ENCODE assay signal across 8 cellular contexts in the genomic region with DNA sequence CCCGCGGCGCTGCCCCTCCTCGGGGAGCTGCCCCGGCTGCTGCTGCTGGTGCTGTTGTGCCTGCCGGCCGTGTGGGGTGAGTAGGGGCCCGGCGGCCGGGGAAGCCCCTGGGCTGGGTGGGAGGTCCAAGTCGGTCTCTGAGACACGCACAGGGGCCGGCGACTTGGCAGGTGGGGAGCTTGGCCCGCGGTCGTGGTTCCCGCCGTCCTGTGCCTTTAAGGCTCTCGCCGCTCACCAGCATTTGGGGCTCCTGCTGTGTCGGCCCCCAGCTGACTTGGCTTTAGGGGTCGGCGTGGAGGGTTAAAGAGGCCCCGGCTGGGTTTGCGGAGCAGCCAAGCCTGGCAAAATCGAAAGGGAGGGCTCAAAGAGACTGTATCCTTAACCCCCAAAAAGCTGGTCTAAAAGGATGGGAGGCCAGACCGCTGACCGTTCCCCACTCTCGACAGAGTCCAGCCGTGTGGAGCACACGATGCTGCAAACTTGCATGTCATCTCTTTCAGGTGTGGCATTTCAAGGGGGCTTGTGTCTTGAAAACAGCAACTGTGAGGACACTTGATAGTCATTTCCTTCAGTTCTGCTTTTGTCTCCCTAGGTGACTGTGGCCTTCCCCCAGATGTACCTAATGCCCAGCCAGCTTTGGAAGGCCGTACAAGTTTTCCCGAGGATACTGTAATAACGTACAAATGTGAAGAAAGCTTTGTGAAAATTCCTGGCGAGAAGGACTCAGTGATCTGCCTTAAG. TPM values are rescaled to one million over a fixed set of nuclear protein-coding genes. Genes with fewer than 3 reads are reported as not detected.
DNase-seq lines count a peak whose midpoint lies in the region; ATAC-seq, FAIRE-seq and TF ChIP-seq lines count a peak whose summit lies in the region.

No MANE protein-coding gene starts in this region.

- peak overlapping the region; percentile 84 for H3K4me3 Mint-ChIP-seq in activated CD4-positive, alpha-beta memory T cell treated with anti-CD3 and anti-CD28 coated beads, Interleukin-2, amount 10 ng/mL, durations not matched to agents 7 days and 5 days

- peak overlapping the region; percentile 77 to 95 (median 86) for H3K27ac ChIP-seq in pancreas

- H3K36me3 ChIP-seq in pancreas = peaks cover 0 to 9% (median 0%) of the 10 kb centered on the region in 3 donors

- DNase-seq in SKM-1 treated with dmso at 0.1 percent for 144 hours (lab: John Stamatoyannopoulos, UW; ENCODE audit: unreplicated experiment) (peak; percentile 22), SKM-1 (lab: John Stamatoyannopoulos, UW; ENCODE audit: unreplicated experiment) (no peak), HT-29 (ENCODE audit: low spot score) (peak; percentile 60), glomerular visceral epithelial cell (ENCODE audit: extremely low spot score) (peak; percentile 27), pancreas (no peak), HK-2 (ENCODE audit: unreplicated experiment) (no peak), GM19240 (ENCODE audit: insufficient read length, low spot score) (no peak)
- DNase-seq in activated CD4-positive, alpha-beta memory T cell treated with anti-CD3 and anti-CD28 coated beads, Interleukin-2, amount 10 ng/mL, durations not matched to agents 7 days and 5 days = no peak

- H3K4me1 ChIP-seq in pancreas = peaks cover 9 to 33% (median 26%) of the 10 kb centered on the region in 3 donors

- no peaks in the 10 kb centered on the region for H3K9me3 ChIP-seq in pancreas

- CTCF ChIA-PET in activated CD4-positive, alpha-beta memory T cell treated with anti-CD3 and anti-CD28 coated beads, Interleukin-2, amount 10 ng/mL, durations not matched to agents 7 days and 5 days (lab: Charles Lee) = interaction anchor here (0.6 to 2.7 kb wide), 12 partner anchors 8 to 272 kb away, joined by 3 to 40 read pairs (median 6); a partner anchor contains a TSS

- H3K27me3 ChIP-seq in pancreas = no peaks in the 10 kb centered on the region

- no peak for FAIRE-seq in pancreas (lab: Jason Lieb, UNC)

- H3K27ac Mint-ChIP-seq in activated CD4-positive, alpha-beta memory T cell treated with anti-CD3 and anti-CD28 coated beads, Interleukin-2, amount 10 ng/mL, durations not matched to agents 7 days and 5 days = peak overlapping the region; percentile 96

- POLR2A ChIA-PET in activated CD4-positive, alpha-beta memory T cell treated with anti-CD3 and anti-CD28 coated beads, Interleukin-2, amount 10 ng/mL, durations not matched to agents 7 days and 5 days (lab: Charles Lee) = interaction anchor here (0.7 to 5.4 kb wide), 25 partner anchors 8 to 504 kb away, joined by 3 to 182 read pairs (median 4); a partner anchor contains a TSS

- intact Hi-C loops in pancreas (cut with DNase I) = loop anchor here in 1 of 3 donors (10.0 kb wide), 1 partner anchor 237 kb away; a partner anchor contains a TSS

- peak overlapping the region; percentile 57 to 89 (median 72) for H3K4me3 ChIP-seq in pancreas

- H3K9me3 Mint-ChIP-seq in activated CD4-positive, alpha-beta memory T cell treated with anti-CD3 and anti-CD28 coated beads, Interleukin-2, amount 10 ng/mL, durations not matched to agents 7 days and 5 days = no peaks in the 10 kb centered on the region

- 0 to 1% methylated on average over 36 of the region's 36 CpGs for WGBS in pancreas, 2 donors

- peaks cover 40% of the 10 kb centered on the region for H3K36me3 Mint-ChIP-seq in activated CD4-positive, alpha-beta memory T cell treated with anti-CD3 and anti-CD28 coated beads, Interleukin-2, amount 10 ng/mL, durations not matched to agents 7 days and 5 days (ENCODE audit: low read depth)

- H3K4me1 Mint-ChIP-seq in activated CD4-positive, alpha-beta memory T cell treated with anti-CD3 and anti-CD28 coated beads, Interleukin-2, amount 10 ng/mL, durations not matched to agents 7 days and 5 days = peaks cover 37% of the 10 kb centered on the region

- no peak for TF ChIP-seq CTCF in pancreas (IDR thresholded peaks at IDR 0.05)

- ATAC-seq in pancreas = peak; percentile 6 to 27 (median 16)

- H3K27me3 Mint-ChIP-seq in activated CD4-positive, alpha-beta memory T cell treated with anti-CD3 and anti-CD28 coated beads, Interleukin-2, amount 10 ng/mL, durations not matched to agents 7 days and 5 days = peaks cover 4% of the 10 kb centered on the region

RNA-seq across cellular contexts. Expression of a gene that starts 0.5 kb away (rescaled TPM):
- 55.0 and 65.9 TPM in 2 replicates for total RNA-seq in HT-29 (2014; rRNA removed; shearing (Covaris generic))
- 10 to 100 TPM; 82.1 to 86.2 TPM for total RNA-seq in activated CD4-positive, alpha-beta memory T cell treated with anti-CD3 and anti-CD28 coated beads, Interleukin-2, amount 10 ng/mL, durations not matched to agents 7 days and 5 days
- total RNA-seq in pancreas = 10 to 100 TPM in 5 of 6 donors, 1 to 10 TPM in 1; 8.6 to 25.7 (median 15.7) TPM
- 10 to 100 TPM in 1 of 2 donors, 1 to 10 TPM in 1; 8.1 to 20.7 TPM for polyA plus RNA-seq in pancreas

Comparison
In these comparisons a context has a peak if more than half of its experiments do, and no peak if none do; other contexts are left out.
1. DNase-seq: peak in SKM-1 treated with dmso at 0.1 percent for 144 hours (single experiment), HT-29 (single experiment) and glomerular visceral epithelial cell (single experiment); none in SKM-1 (single experiment), activated CD4-positive, alpha-beta memory T cell treated with anti-CD3 and anti-CD28 coated beads, Interleukin-2, amount 10 ng/mL, durations not matched to agents 7 days and 5 days (single experiment), pancreas (0 of 6), HK-2 (single experiment) and GM19240 (single experiment).